ENCODE assay signal across 8 cellular contexts in genomic region chr16:5056347-5056746, GRCh38. TPM values are rescaled to one million over a fixed set of nuclear protein-coding genes. Genes with fewer than 3 reads are reported as not detected.
DNase-seq lines count a peak whose midpoint lies in the region; ATAC-seq and TF ChIP-seq lines count a peak whose summit lies in the region.

No MANE protein-coding gene starts in this region.

- no peak overlapping the region for H3K27ac ChIP-seq in esophagus muscularis mucosa (replicated peaks in 1 of 4)

- intact Hi-C loops in esophagus muscularis mucosa (cut with DNase I): no loop called here

- no peak for TF ChIP-seq POLR2A in esophagus muscularis mucosa (IDR thresholded peaks at IDR 0.05; ENCODE audit: low read depth)

- WGBS in esophagus muscularis mucosa: 11% methylated on average over 11 of the region's 11 CpGs

- no peaks in the 10 kb centered on the region for H3K9me3 ChIP-seq in esophagus muscularis mucosa

- H3K4me1 ChIP-seq in esophagus muscularis mucosa: no peaks in the 10 kb centered on the region

- peaks cover 0 to 4% (median 0%) of the 10 kb centered on the region in 4 donors for H3K36me3 ChIP-seq in esophagus muscularis mucosa

- ATAC-seq in HG03354 (IDR thresholded peaks at IDR 0.05; ENCODE audit: poor library complexity, severe bottlenecking, unreplicated experiment) (peak; percentile 64), GM18909 (IDR thresholded peaks at IDR 0.05; ENCODE audit: poor library complexity, unreplicated experiment) (no peak)

- no peak for TF ChIP-seq EP300 in esophagus muscularis mucosa (IDR thresholded peaks at IDR 0.05)

- TF ChIP-seq CTCF in fibroblast of mammary gland (conservative IDR thresholded peaks at IDR 0.05; ENCODE audit: control insufficient read depth, insufficient read depth, low read depth, low read length): peak; percentile 46
- TF ChIP-seq CTCF in esophagus muscularis mucosa (IDR thresholded peaks at IDR 0.05): peak in 1 of 3 experiments; percentile 12

- no peak overlapping the region for H3K4me3 ChIP-seq in fibroblast of mammary gland (ENCODE audit: control insufficient read depth, low read depth, low read length)
- no peak overlapping the region for H3K4me3 ChIP-seq in esophagus muscularis mucosa

- peak; percentile 47 for DNase-seq in GM03348 (ENCODE audit: low spot score)
- DNase-seq in activated CD4-positive, alpha-beta T cell treated with anti-CD3 and anti-CD28 coated beads for 48 hours: peak; percentile 68
- peak; percentile 27 for DNase-seq in fibroblast of mammary gland (ENCODE audit: low read depth)
- DNase-seq in stimulated activated CD8-positive, alpha-beta memory T cell treated with anti-CD3 and anti-CD28 coated beads, Interleukin-12 subunit alpha, Interleukin-12 subunit beta, amount 100 ng/mL, for 4 hours (ENCODE audit: low read depth): peak; percentile 3
- no peak for DNase-seq in esophagus muscularis mucosa (ENCODE audit: extremely low spot score)
- no peak for DNase-seq in HPDE6-E6E7 (ENCODE audit: extremely low spot score)

- peaks cover 0 to 13% (median 2%) of the 10 kb centered on the region in 4 donors for H3K27me3 ChIP-seq in esophagus muscularis mucosa

RNA-seq across cellular contexts. Expression of gene C16orf89, which starts 9.4 kb away (rescaled TPM):
- total RNA-seq in esophagus muscularis mucosa: 1 to 10 TPM; 1.5 to 2.1 (median 1.9) TPM

RNA-seq across cellular contexts. Expression of gene ALG1, which starts 15.3 kb away (rescaled TPM):
- total RNA-seq in esophagus muscularis mucosa: 10 to 100 TPM; 10.4 to 15.9 (median 12.2) TPM

RNA-seq across cellular contexts. Expression of gene NAGPA, which starts 22.6 kb away (rescaled TPM):
- 10 to 100 TPM; 15.4 to 24.1 (median 21.1) TPM for total RNA-seq in esophagus muscularis mucosa

RNA-seq across cellular contexts. Expression of gene EEF2KMT, which starts 41.2 kb away (rescaled TPM):
- 10 to 100 TPM in 3 of 4 donors, 1 to 10 TPM in 1; 10.0 to 15.6 (median 13.7) TPM for total RNA-seq in esophagus muscularis mucosa

Comparison
In these comparisons a context has a peak if more than half of its experiments do, and no peak if none do; other contexts are left out.
1. DNase-seq: peak in GM03348 (single experiment), activated CD4-positive, alpha-beta T cell treated with anti-CD3 and anti-CD28 coated beads for 48 hours (single experiment), fibroblast of mammary gland (single experiment) and stimulated activated CD8-positive, alpha-beta memory T cell treated with anti-CD3 and anti-CD28 coated beads, Interleukin-12 subunit alpha, Interleukin-12 subunit beta, amount 100 ng/mL, for 4 hours (single experiment); none in esophagus muscularis mucosa (single experiment) and HPDE6-E6E7 (single experiment).